Comparison of ENCODE assay signal across 9 cellular contexts in the genomic region with DNA sequence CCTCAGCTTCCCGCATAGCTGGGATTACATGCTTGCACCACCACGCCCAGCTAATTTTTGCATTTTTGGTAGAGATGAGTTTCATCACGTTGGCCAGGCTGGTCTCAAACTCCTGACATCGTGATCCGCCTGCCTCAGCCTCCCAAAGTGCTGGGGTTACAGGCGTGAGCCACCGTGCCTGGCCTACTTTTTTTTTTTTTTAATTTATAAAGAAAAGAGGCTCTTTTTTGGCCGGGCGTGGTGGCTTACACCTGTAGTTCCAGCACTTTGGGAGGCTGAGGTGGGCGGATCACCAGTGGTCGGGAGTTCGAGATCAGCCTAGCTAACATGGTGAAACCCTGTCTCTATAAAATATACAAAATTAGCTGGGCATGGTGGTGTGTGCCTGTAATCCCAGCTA. TPM values are rescaled to one million over a fixed set of nuclear protein-coding genes. Genes with fewer than 3 reads are reported as not detected.
"Had no signal": no experiment of that assay in that cellular context is flagged by ENCODE, and none has a peak within 500 bp of the region (broad histone marks: within the 10 kb centered on the region; RNA-seq: fewer than 3 reads in every experiment).

No MANE protein-coding gene starts in this region.

RNA-seq across cellular contexts. Expression of gene STAC2, which starts 24.3 kb away (rescaled TPM):
- total RNA-seq: activated naive CD4-positive, alpha-beta T cell treated with anti-CD3 and anti-CD28 coated beads for 36 hours; activated naive CD4-positive, alpha-beta T cell treated with anti-CD3 and anti-CD28 coated beads, Interleukin-2, amount 50 U/mL, for 72 hours; activated naive CD8-positive, alpha-beta T cell treated with anti-CD3 and anti-CD28 coated beads, Interleukin-2, amount 10 ng/mL, durations not matched to agents 7 days and 5 days; activated T-cell treated with anti-CD3 and anti-CD28 coated beads, Interleukin-2, amount 50 U/mL, for 4 hours; activated T-helper 17 cell treated with anti-CD3 and anti-CD28 coated beads, Interleukin-2, amount 50 U/mL, for 72 hours; activated T-helper 2 cell treated with anti-CD3 and anti-CD28 coated beads, Interferon-gamma antibody, Interleukin-2, Interleukin-4, amounts not matched to agents 10 μg/mL and 5 μg/mL and 100 μg/mL, durations not matched to agents 14 hours and 24 hours and 36 hours; astrocyte; body of pancreas; bronchial epithelial cell had no signal
